Comparison of ENCODE assay signal across 8 cellular contexts in genomic region chr4:602559-602942, GRCh38. TPM values are rescaled to one million over a fixed set of nuclear protein-coding genes. Genes with fewer than 3 reads are reported as not detected.
A peak's percentile ranks its signal among the peaks of the same experiment; 100 is the strongest.
DNase-seq lines count a peak whose midpoint lies in the region; ATAC-seq and TF ChIP-seq lines count a peak whose summit lies in the region.

No MANE protein-coding gene starts in this region.

- H3K4me1 ChIP-seq in upper lobe of right lung, result no peaks in the 10 kb centered on the region
- H3K4me1 ChIP-seq in effector memory CD4-positive, alpha-beta T cell (ENCODE audit: control insufficient read depth, insufficient read depth, low read length, poor library complexity, severe bottlenecking), result no peaks in the 10 kb centered on the region

- H3K36me3 Mint-ChIP-seq in natural killer cell, result no peaks in the 10 kb centered on the region

- peaks cover 13 to 14% of the 10 kb centered on the region in 2 donors for H3K4me1 Mint-ChIP-seq in natural killer cell

- TF ChIP-seq CTCF in choroid plexus epithelial cell (conservative IDR thresholded peaks at IDR 0.05; ENCODE audit: low read depth, low read length) (peak; percentile 50), natural killer cell (IDR thresholded peaks at IDR 0.05) (peak; percentile 33), upper lobe of right lung (IDR thresholded peaks at IDR 0.05) (peak; percentile 51)

- no peaks in the 10 kb centered on the region for H3K36me3 ChIP-seq in upper lobe of right lung
- no peaks in the 10 kb centered on the region for H3K36me3 ChIP-seq in effector memory CD4-positive, alpha-beta T cell (ENCODE audit: control insufficient read depth, insufficient read depth, low read length)

- ATAC-seq in natural killer cell (peak; percentile 50 to 86 (median 79)), upper lobe of right lung (peak; percentile 96), HG03520 (IDR thresholded peaks at IDR 0.05; ENCODE audit: unreplicated experiment) (no peak)

- H3K9me3 Mint-ChIP-seq in natural killer cell, result no peaks in the 10 kb centered on the region

- peaks cover 5% of the 10 kb centered on the region for H3K27me3 ChIP-seq in upper lobe of right lung
- peaks cover 8% of the 10 kb centered on the region for H3K27me3 ChIP-seq in effector memory CD4-positive, alpha-beta T cell (replicated peaks; ENCODE audit: control insufficient read depth, insufficient read depth, low read length, poor library complexity, severe bottlenecking)

- no peak overlapping the region for H3K4me3 Mint-ChIP-seq in natural killer cell

- no peaks in the 10 kb centered on the region for H3K9me3 ChIP-seq in upper lobe of right lung
- no peaks in the 10 kb centered on the region for H3K9me3 ChIP-seq in effector memory CD4-positive, alpha-beta T cell (ENCODE audit: control insufficient read depth, low read length)

- intact Hi-C loops in natural killer cell (cut with micrococcal nuclease), result no loop called here
- intact Hi-C loops in upper lobe of right lung (cut with DNase I), result no loop called here

- DNase-seq in AG20443 (ENCODE audit: low spot score) (peak; percentile 47), HPDE6-E6E7 (ENCODE audit: extremely low spot score) (peak; percentile 81), T-helper 2 cell (peak in 3 of 5 experiments; percentile 20 to 53 (median 45)), choroid plexus epithelial cell (ENCODE audit: low read depth) (peak; percentile 16), natural killer cell (peak; percentile 54), upper lobe of right lung (peak; percentile 85)
- DNase-seq in effector memory CD4-positive, alpha-beta T cell, result no peak

- H3K4me3 ChIP-seq in choroid plexus epithelial cell (ENCODE audit: low read depth, low read length), result no peak overlapping the region
- H3K4me3 ChIP-seq in upper lobe of right lung, result no peak overlapping the region
- no peak overlapping the region for H3K4me3 ChIP-seq in effector memory CD4-positive, alpha-beta T cell (ENCODE audit: insufficient read depth, low read depth, low read length, poor library complexity, severe bottlenecking)

- H3K27me3 Mint-ChIP-seq in natural killer cell (ENCODE audit: low read depth in 2 of 2), result peaks cover 13 to 18% of the 10 kb centered on the region in 2 donors

- H3K27ac ChIP-seq in upper lobe of right lung, result no peak overlapping the region
- H3K27ac ChIP-seq in effector memory CD4-positive, alpha-beta T cell (ENCODE audit: insufficient read depth, low read length, poor library complexity, severe bottlenecking), result no peak overlapping the region

- no peak overlapping the region for H3K27ac Mint-ChIP-seq in natural killer cell

RNA-seq across cellular contexts. Expression of gene PDE6B, which starts 22.8 kb away (rescaled TPM):
- total RNA-seq in natural killer cell (10 to 100 TPM; 15.8 to 18.8 (median 17.2) TPM), upper lobe of right lung (9.1 TPM)

RNA-seq across cellular contexts. Expression of gene TMEM271, which starts 26.5 kb away (rescaled TPM):
- not detected for total RNA-seq in natural killer cell
- not detected for total RNA-seq in upper lobe of right lung

Comparison
In these comparisons a context has a peak if more than half of its experiments do, and no peak if none do; other contexts are left out.
1. DNase-seq: peak in AG20443 (single experiment), HPDE6-E6E7 (single experiment), T-helper 2 cell (3 of 5), choroid plexus epithelial cell (single experiment), natural killer cell (single experiment) and upper lobe of right lung (single experiment); none in effector memory CD4-positive, alpha-beta T cell (0 of 3).
2. Peak in every context shown above with its lines, with median percentiles within 50 percentile points of each other: CTCF ChIP-seq.